13 cellular contexts compared by ENCODE assay signal in the genomic region with DNA sequence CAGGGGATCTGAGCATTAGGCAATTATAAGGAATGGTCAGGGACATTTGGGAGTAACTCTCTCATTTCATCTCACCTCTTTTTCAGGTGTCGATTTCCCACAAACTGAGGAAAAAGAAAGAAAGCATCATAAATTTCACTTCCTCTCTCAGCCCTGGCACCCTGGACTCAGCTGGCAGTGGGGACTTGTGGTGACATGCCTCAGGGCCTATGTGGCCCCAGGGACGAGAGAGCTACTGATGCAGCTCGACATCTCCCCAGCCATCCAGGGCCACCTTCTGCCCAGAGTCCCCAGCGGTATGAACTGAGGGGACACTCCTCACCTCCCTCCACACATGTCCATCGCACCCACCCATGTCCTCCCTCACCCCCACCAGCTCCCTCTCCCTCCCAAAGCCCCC. TPM values are rescaled to one million over a fixed set of nuclear protein-coding genes. Genes with fewer than 3 reads are reported as not detected.
A peak's percentile ranks its signal among the peaks of the same experiment; 100 is the strongest.
DNase-seq lines count a peak whose midpoint lies in the region; ATAC-seq and TF ChIP-seq lines count a peak whose summit lies in the region.
"Had no signal": no experiment of that assay in that cellular context is flagged by ENCODE, and none has a peak within 500 bp of the region (broad histone marks: within the 10 kb centered on the region; RNA-seq: fewer than 3 reads in every experiment).

No MANE protein-coding gene starts in this region.

- peaks cover 32% of the 10 kb centered on the region for H3K4me1 Mint-ChIP-seq in activated CD4-positive, alpha-beta T cell treated with anti-CD3 and anti-CD28 coated beads, Interleukin-2, amount 10 ng/mL, durations not matched to agents 24 days and 14 days
- H3K4me1 Mint-ChIP-seq in effector memory CD8-positive, alpha-beta T cell (ENCODE audit: low read depth in 2 of 2) = peaks cover 43 to 47% of the 10 kb centered on the region in 2 donors
- peaks cover 25% of the 10 kb centered on the region for H3K4me1 Mint-ChIP-seq in osteocyte (ENCODE audit: unreplicated experiment)

- no peaks in the 10 kb centered on the region for H3K9me3 ChIP-seq in stomach smooth muscle (ENCODE audit: control insufficient read depth in 2 of 2, low read length in 2 of 2)

- no peak overlapping the region for H3K4me3 ChIP-seq in stomach smooth muscle (ENCODE audit: low read length in 2 of 2)

- no peaks in the 10 kb centered on the region for H3K27me3 Mint-ChIP-seq in activated CD4-positive, alpha-beta T cell treated with anti-CD3 and anti-CD28 coated beads, Interleukin-2, amount 10 ng/mL, durations not matched to agents 24 days and 14 days
- H3K27me3 Mint-ChIP-seq in effector memory CD8-positive, alpha-beta T cell = no peaks in the 10 kb centered on the region
- H3K27me3 Mint-ChIP-seq in osteocyte (ENCODE audit: unreplicated experiment) = no peaks in the 10 kb centered on the region

- H3K9me3 Mint-ChIP-seq in activated CD4-positive, alpha-beta T cell treated with anti-CD3 and anti-CD28 coated beads, Interleukin-2, amount 10 ng/mL, durations not matched to agents 24 days and 14 days = no peaks in the 10 kb centered on the region
- no peaks in the 10 kb centered on the region for H3K9me3 Mint-ChIP-seq in effector memory CD8-positive, alpha-beta T cell
- H3K9me3 Mint-ChIP-seq in osteocyte (ENCODE audit: unreplicated experiment) = no peaks in the 10 kb centered on the region

- no peak overlapping the region for H3K4me3 Mint-ChIP-seq in activated CD4-positive, alpha-beta T cell treated with anti-CD3 and anti-CD28 coated beads, Interleukin-2, amount 10 ng/mL, durations not matched to agents 24 days and 14 days
- H3K4me3 Mint-ChIP-seq in effector memory CD8-positive, alpha-beta T cell = no peak overlapping the region
- H3K4me3 Mint-ChIP-seq in osteocyte (ENCODE audit: unreplicated experiment) = no peak overlapping the region

- H3K27me3 ChIP-seq in stomach smooth muscle (ENCODE audit: control insufficient read depth in 1 of 2, insufficient read depth in 2 of 2, low read length in 2 of 2) = no peaks in the 10 kb centered on the region

- H3K4me1 ChIP-seq in stomach smooth muscle (ENCODE audit: control insufficient read depth, insufficient read depth, low read length) = peaks cover 55% of the 10 kb centered on the region

- peak overlapping the region; percentile 37 for H3K27ac ChIP-seq in stomach smooth muscle (ENCODE audit: low read length)

- H3K36me3 Mint-ChIP-seq in activated CD4-positive, alpha-beta T cell treated with anti-CD3 and anti-CD28 coated beads, Interleukin-2, amount 10 ng/mL, durations not matched to agents 24 days and 14 days (ENCODE audit: low read depth) = peaks cover 50% of the 10 kb centered on the region
- H3K36me3 Mint-ChIP-seq in effector memory CD8-positive, alpha-beta T cell (ENCODE audit: insufficient read depth) = peaks cover 81% of the 10 kb centered on the region
- H3K36me3 Mint-ChIP-seq in osteocyte (ENCODE audit: unreplicated experiment) = peaks cover 33% of the 10 kb centered on the region

- H3K36me3 ChIP-seq in stomach smooth muscle (ENCODE audit: control insufficient read depth in 2 of 2, insufficient read depth in 2 of 2, low read length in 2 of 2) = peaks cover 44 to 62% of the 10 kb centered on the region in 2 donors

- peak; percentile 52 for ATAC-seq in HG03354 (IDR thresholded peaks at IDR 0.05; ENCODE audit: poor library complexity, severe bottlenecking, unreplicated experiment)
- ATAC-seq in effector memory CD8-positive, alpha-beta T cell (replicated peaks) = no peak

- no peak overlapping the region for H3K9ac ChIP-seq in stomach smooth muscle (ENCODE audit: low read length in 2 of 2)

- TF ChIP-seq CTCF in osteocyte (IDR thresholded peaks at IDR 0.05) = no peak

- no peak for DNase-seq in activated CD4-positive, alpha-beta T cell treated with anti-CD3 and anti-CD28 coated beads, Interleukin-2, amount 10 ng/mL, durations not matched to agents 24 days and 14 days
- no peak for DNase-seq in activated CD4-positive, alpha-beta T cell treated with anti-CD3 and anti-CD28 coated beads for 4 hours
- no peak for DNase-seq in effector memory CD8-positive, alpha-beta T cell
- DNase-seq in C1 segment of cervical spinal cord (lab: John Stamatoyannopoulos, UW) = no peak
- no peak for DNase-seq in HT-29 (ENCODE audit: low spot score)
- no peak for DNase-seq in osteocyte (ENCODE audit: extremely low spot score, unreplicated experiment)
- DNase-seq: GDM1; NCI-H1092; NK-92 treated with Interleukin-12 subunit alpha and Interleukin-12 subunit beta, amount 100 ng/mL, for 24 hours; occipital lobe; T-helper 9 cell had no signal

- intact Hi-C loops in activated CD4-positive, alpha-beta T cell treated with anti-CD3 and anti-CD28 coated beads, Interleukin-2, amount 10 ng/mL, durations not matched to agents 24 days and 14 days (cut with micrococcal nuclease) = no loop called here

- peak overlapping the region; percentile 65 for H3K27ac Mint-ChIP-seq in activated CD4-positive, alpha-beta T cell treated with anti-CD3 and anti-CD28 coated beads, Interleukin-2, amount 10 ng/mL, durations not matched to agents 24 days and 14 days
- peak overlapping the region; percentile 85 to 88 for H3K27ac Mint-ChIP-seq in effector memory CD8-positive, alpha-beta T cell
- no peak overlapping the region for H3K27ac Mint-ChIP-seq in osteocyte (ENCODE audit: unreplicated experiment)

RNA-seq across cellular contexts. Expression of gene TNFRSF1A, which starts 11.7 kb away (rescaled TPM):
- total RNA-seq in activated CD4-positive, alpha-beta T cell treated with anti-CD3 and anti-CD28 coated beads, Interleukin-2, amount 10 ng/mL, durations not matched to agents 24 days and 14 days = 52.7 and 54.4 TPM in 2 replicates
- total RNA-seq in HT-29 (2014; rRNA removed; shearing (Covaris generic)) = 91.9 and 94.5 TPM in 2 replicates
- total RNA-seq in osteocyte = 170 and 188 TPM in 2 replicates

RNA-seq across cellular contexts. Expression of gene PLEKHG6, which starts 19.7 kb away (rescaled TPM):
- not detected in 2 replicates for total RNA-seq in activated CD4-positive, alpha-beta T cell treated with anti-CD3 and anti-CD28 coated beads, Interleukin-2, amount 10 ng/mL, durations not matched to agents 24 days and 14 days
- total RNA-seq in HT-29 (2014; rRNA removed; shearing (Covaris generic)) = 90.1 and 94.8 TPM in 2 replicates
- total RNA-seq in osteocyte = 0.21 and 0.55 TPM in 2 replicates
- total RNA-seq: occipital lobe had no signal

RNA-seq across cellular contexts. Expression of gene SCNN1A, which starts 45.2 kb away (rescaled TPM):
- total RNA-seq in activated CD4-positive, alpha-beta T cell treated with anti-CD3 and anti-CD28 coated beads, Interleukin-2, amount 10 ng/mL, durations not matched to agents 24 days and 14 days = not detected in 2 replicates
- total RNA-seq in HT-29 (2014; rRNA removed; shearing (Covaris generic)) = 161 and 221 TPM in 2 replicates
- 2.5 and 3.2 TPM in 2 replicates for total RNA-seq in osteocyte
- total RNA-seq: occipital lobe had no signal

RNA-seq across cellular contexts. Expression of gene LTBR, which starts 53.8 kb away (rescaled TPM):
- 1.7 and 2.1 TPM in 2 replicates for total RNA-seq in activated CD4-positive, alpha-beta T cell treated with anti-CD3 and anti-CD28 coated beads, Interleukin-2, amount 10 ng/mL, durations not matched to agents 24 days and 14 days
- 176 and 234 TPM in 2 replicates for total RNA-seq in HT-29 (2014; rRNA removed; shearing (Covaris generic))
- total RNA-seq in osteocyte = 16.4 and 17.0 TPM in 2 replicates

Comparison
In these comparisons a context has a peak if more than half of its experiments do, and no peak if none do; other contexts are left out.
1. RNA of gene PLEKHG6, which starts 19.7 kb away (total RNA-seq): 90.1 to 94.8 TPM in HT-29; 0.21 to 0.55 TPM in osteocyte and not detected in activated CD4-positive, alpha-beta T cell treated with anti-CD3 and anti-CD28 coated beads, Interleukin-2, amount 10 ng/mL, durations not matched to agents 24 days and 14 days; every median in the first group is over 10 times any median in the second.
2. RNA of gene SCNN1A, which starts 45.2 kb away (total RNA-seq): 161 to 221 TPM in HT-29; 2.5 to 3.2 TPM in osteocyte and not detected in activated CD4-positive, alpha-beta T cell treated with anti-CD3 and anti-CD28 coated beads, Interleukin-2, amount 10 ng/mL, durations not matched to agents 24 days and 14 days; every median in the first group is over 10 times any median in the second.